Comparison of ENCODE assay signal across 8 cellular contexts in genomic region chr14:73757876-73758391, GRCh38. TPM values are rescaled to one million over a fixed set of nuclear protein-coding genes. Genes with fewer than 3 reads are reported as not detected.
DNase-seq lines count a peak whose midpoint lies in the region; ATAC-seq and TF ChIP-seq lines count a peak whose summit lies in the region.

No MANE protein-coding gene starts in this region.

- WGBS in right cardiac atrium: 35% methylated on average over 10 of the region's 10 CpGs
- 28 to 29% methylated on average over 10 of the region's 10 CpGs for WGBS in aorta, 2 donors

- H3K27ac ChIP-seq in right cardiac atrium (ENCODE audit: low read length) (peak overlapping the region; percentile 90), aorta (ENCODE audit: low read depth in 1 of 2, low read length in 2 of 2) (peak overlapping the region; percentile 72 to 83)

- H3K27me3 ChIP-seq in right cardiac atrium (ENCODE audit: control insufficient read depth, insufficient read depth) (no peaks in the 10 kb centered on the region), mononuclear cell (ENCODE audit: insufficient read depth, low read length) (no peaks in the 10 kb centered on the region), aorta (ENCODE audit: control insufficient read depth in 1 of 2, insufficient read depth in 2 of 2, low read length in 1 of 2) (no peaks in the 10 kb centered on the region)

- DNase-seq in right cardiac atrium (peak in 1 of 3 donors; percentile 60), left ventricle myocardium superior (no peak), aorta (peak in 1 of 2 donors; percentile 44), activated gamma-delta T cell (lab: John Stamatoyannopoulos, UW) (no peak), AG08395 (ENCODE audit: low spot score) (no peak), glomerular visceral epithelial cell (ENCODE audit: extremely low spot score) (no peak)

- H3K4me1 ChIP-seq in right cardiac atrium (ENCODE audit: control insufficient read depth, insufficient read depth, low read length) (peaks cover 54% of the 10 kb centered on the region), mononuclear cell (ENCODE audit: insufficient read depth, low read length) (peaks cover 88% of the 10 kb centered on the region), aorta (ENCODE audit: control insufficient read depth in 1 of 2, insufficient read depth in 2 of 2, low read length in 2 of 2) (peaks cover 0 to 5% of the 10 kb centered on the region in 2 donors)

- H3K9me3 Mint-ChIP-seq in brain: no peaks in the 10 kb centered on the region

- H3K27me3 Mint-ChIP-seq in brain: peaks cover 4% of the 10 kb centered on the region

- no peak for ATAC-seq in right cardiac atrium
- no peak for ATAC-seq in left ventricle myocardium superior
- ATAC-seq in aorta (ENCODE audit: low FRiP score): no peak

- peaks cover 87% of the 10 kb centered on the region for H3K4me1 Mint-ChIP-seq in brain

- no peaks in the 10 kb centered on the region for H3K36me3 ChIP-seq in aorta (ENCODE audit: control insufficient read depth in 1 of 2, insufficient read depth in 2 of 2, low read length in 1 of 2)

- peak overlapping the region; percentile 77 for H3K4me3 ChIP-seq in right cardiac atrium (ENCODE audit: low read length)
- H3K4me3 ChIP-seq in mononuclear cell (ENCODE audit: low read length): peak overlapping the region; percentile 66
- H3K4me3 ChIP-seq in aorta (ENCODE audit: low read length in 2 of 2): no peak overlapping the region

- peak overlapping the region; percentile 80 to 98 (median 81) for H3K27ac Mint-ChIP-seq in brain

- no peaks in the 10 kb centered on the region for H3K36me3 Mint-ChIP-seq in brain

- no peak for TF ChIP-seq CTCF in brain (conservative IDR thresholded peaks at IDR 0.05)

- peak overlapping the region; percentile 83 to 90 (median 86) for H3K4me3 Mint-ChIP-seq in brain

- intact Hi-C loops in right cardiac atrium (cut with DNase I): no loop called here
- intact Hi-C loops in left ventricle myocardium superior (cut with micrococcal nuclease): no loop called here
- intact Hi-C loops in aorta (cut with DNase I): no loop called here

- H3K9me3 ChIP-seq in right cardiac atrium (ENCODE audit: control insufficient read depth, low read length) (no peaks in the 10 kb centered on the region), mononuclear cell (ENCODE audit: low read depth, low read length) (no peaks in the 10 kb centered on the region), aorta (ENCODE audit: control insufficient read depth, low read length) (no peaks in the 10 kb centered on the region)

RNA-seq across cellular contexts. Expression of gene PNMA1, which starts 43.8 kb away (rescaled TPM):
- total RNA-seq in right cardiac atrium: 10 to 100 TPM; 25.6 to 36.3 (median 30.0) TPM
- 18.0 TPM for polyA plus RNA-seq in right cardiac atrium
- total RNA-seq in left ventricle myocardium superior: 13.9 TPM
- 135 TPM for polyA plus RNA-seq in brain (ENCODE audit: insufficient read depth, low read depth, low replicate concordance)
- total RNA-seq in mononuclear cell: 23.2 TPM
- total RNA-seq in aorta: 10 to 100 TPM; 36.7 to 45.5 TPM
- polyA plus RNA-seq in aorta: 10 to 100 TPM; 22.4 to 35.2 TPM

Comparison
In these comparisons a context has a peak if more than half of its experiments do, and no peak if none do; other contexts are left out.
1. H3K4me3 ChIP-seq: peak in right cardiac atrium (single experiment) and mononuclear cell (single experiment); none in aorta (0 of 2).